In the genomic region with DNA sequence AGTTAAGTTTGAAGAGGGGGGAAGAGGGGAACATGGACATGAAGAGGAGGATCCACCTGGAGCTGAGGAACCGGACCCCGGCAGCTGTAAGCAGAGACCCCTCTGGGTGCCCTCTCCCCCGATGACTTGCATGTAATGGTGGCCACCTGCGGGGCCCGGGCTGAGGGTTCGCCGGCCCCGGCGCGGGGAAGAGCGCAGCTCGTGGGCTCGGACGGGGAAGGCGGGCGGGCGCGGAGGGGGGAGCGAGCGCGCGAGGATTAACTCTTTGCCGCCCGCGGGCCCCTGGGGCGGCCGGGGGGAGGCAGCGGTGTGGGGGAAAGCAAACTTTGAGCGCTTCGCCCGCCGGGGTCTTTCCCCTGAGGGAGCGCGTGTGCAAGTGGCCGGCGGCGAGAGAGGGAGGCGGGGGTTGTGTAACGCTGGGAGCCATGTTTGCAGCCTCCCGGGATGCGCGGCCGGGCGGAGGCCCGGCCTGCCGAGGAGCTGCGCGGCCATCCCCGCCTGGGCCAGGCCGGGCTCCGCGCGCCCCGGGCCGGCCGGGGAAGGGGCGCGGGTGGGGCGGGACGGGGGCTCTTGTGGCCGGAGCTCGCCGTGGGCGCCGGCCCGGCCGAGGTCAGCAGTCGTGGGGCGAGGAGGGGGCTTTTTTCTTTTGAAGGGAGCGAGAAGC, we compare ENCODE assay signal across 8 cellular contexts.
DNase-seq lines count a peak whose midpoint lies in the region; ATAC-seq lines count a peak whose summit lies in the region.

No MANE protein-coding gene starts in this region.

- peak overlapping the region; percentile 96 for H3K9ac ChIP-seq in mucosa of stomach (ENCODE audit: low read length)

- DNase-seq in D341Med (ENCODE audit: low spot score) (peak; percentile 77), NCI-H1048 (lab: John Stamatoyannopoulos, UW) (peak; percentile 4), activated T-cell treated with anti-CD3 and anti-CD28 coated beads for 1 hour (ENCODE audit: low read depth) (peak; percentile 59), epithelial cell of prostate (ENCODE audit: low read depth, low spot score) (no peak)
- peak; percentile 35 to 45 for DNase-seq in stimulated activated CD8-positive, alpha-beta memory T cell treated with anti-CD3 and anti-CD28 coated beads, Interleukin-4, amount 100 ng/mL, for 4 hours (ENCODE audit: low read depth in 2 of 2, low spot score in 1 of 2)

- peak overlapping the region; percentile 92 for H3K27ac ChIP-seq in epithelial cell of prostate

- no peaks in the 10 kb centered on the region for H3K9me3 ChIP-seq in mucosa of stomach (ENCODE audit: control insufficient read depth, low read length)

- H3K36me3 ChIP-seq in mucosa of stomach (ENCODE audit: control insufficient read depth, insufficient read depth, low read length) = no peaks in the 10 kb centered on the region

- ATAC-seq in GM21723 (IDR thresholded peaks at IDR 0.05; ENCODE audit: unreplicated experiment) (peak; percentile 7), HG02763 (IDR thresholded peaks at IDR 0.05; ENCODE audit: unreplicated experiment) (no peak)

- peaks cover 20% of the 10 kb centered on the region for H3K4me1 ChIP-seq in mucosa of stomach (ENCODE audit: control insufficient read depth, insufficient read depth, low read length)

- H3K27me3 ChIP-seq in mucosa of stomach (ENCODE audit: control insufficient read depth, insufficient read depth, low read length) = no peaks in the 10 kb centered on the region

- H3K4me3 ChIP-seq in mucosa of stomach (ENCODE audit: low read length) = peak overlapping the region; percentile 87
